Comparison of ENCODE assay signal across 8 cellular contexts in genomic region chr3:198079771-198080520, GRCh38.
A peak's percentile ranks its signal among the peaks of the same experiment; 100 is the strongest.
DNase-seq lines count a peak whose midpoint lies in the region; TF ChIP-seq lines count a peak whose summit lies in the region.

No MANE protein-coding gene starts in this region.

- intact Hi-C loops in PC-9 (cut with micrococcal nuclease; ENCODE audit: unreplicated experiment) = loop anchor here (1.0 to 2.0 kb wide), 2 partner anchors 8 to 173 kb away; no protein-coding TSS in a partner anchor

- H3K27me3 ChIP-seq in GM23248 (replicated peaks; ENCODE audit: insufficient read depth) = peaks cover 82% of the 10 kb centered on the region
- peaks cover 17% of the 10 kb centered on the region; the same call in 1 of the 2 replicates for H3K27me3 ChIP-seq in PC-9 (ENCODE audit: insufficient read depth, low read depth)
- peaks cover 69% of the 10 kb centered on the region for H3K27me3 ChIP-seq in iPS-15b (ENCODE audit: control insufficient read depth, insufficient read depth, low read length)

- POLR2A ChIA-PET in PC-9 (lab: Charles Lee; ENCODE audit: unreplicated experiment) = interaction anchor here (0.6 kb wide), 2 partner anchors 126 to 130 kb away, joined by 3 to 4 read pairs; partner anchors contain the start of gene RPL35A

- CTCF ChIA-PET in PC-9 (lab: Charles Lee) = interaction anchor here (0.6 to 1.5 kb wide), 9 partner anchors 8 to 174 kb away, joined by 3 to 12 read pairs (median 3); no protein-coding TSS in a partner anchor

- H3K9me2 ChIP-seq in GM23248 (ENCODE audit: insufficient read depth) = no peaks in the 10 kb centered on the region
- H3K9me2 ChIP-seq in PC-9 (ENCODE audit: insufficient read depth) = no peaks in the 10 kb centered on the region

- H4K20me1 ChIP-seq in GM23248 (ENCODE audit: insufficient read depth) = no peaks in the 10 kb centered on the region
- H4K20me1 ChIP-seq in PC-9 (ENCODE audit: insufficient read depth) = no peaks in the 10 kb centered on the region

- in situ Hi-C loops in GM23248 (cut with MboI) = no loop called here

- TF ChIP-seq CTCF in PC-9 (conservative IDR thresholded peaks at IDR 0.05) = no peak

- H2AFZ ChIP-seq in GM23248 = peak overlapping the region; percentile 74
- peak overlapping the region; percentile 86 for H2AFZ ChIP-seq in PC-9

- WGBS in GM23248 (ENCODE audit: low coverage in 1 of 2, low lambda C conversion rate in 2 of 2, missing lambda C conversion rate in 2 of 2), 2 experiments = 8 to 9% methylated on average over 31 to 42 of the region's 47 CpGs

- H3K79me2 ChIP-seq in GM23248 (ENCODE audit: insufficient read depth) (no peaks in the 10 kb centered on the region), PC-9 (ENCODE audit: low read depth) (no peaks in the 10 kb centered on the region)

- H3K36me3 ChIP-seq in GM23248 (ENCODE audit: low read depth) = no peaks in the 10 kb centered on the region
- no peaks in the 10 kb centered on the region for H3K36me3 ChIP-seq in PC-9 (ENCODE audit: low read depth)
- no peaks in the 10 kb centered on the region for H3K36me3 ChIP-seq in iPS-15b (ENCODE audit: control insufficient read depth, insufficient read depth, low read length)

- H3K4me1 ChIP-seq in GM23248 (ENCODE audit: insufficient read depth) = no peaks in the 10 kb centered on the region
- H3K4me1 ChIP-seq in PC-9 (replicated peaks; ENCODE audit: insufficient read depth) = 0 out of 2 replicates have a peak, but pooled peaks cover 7% of the 10 kb centered on the region
- H3K4me1 ChIP-seq in iPS-15b (ENCODE audit: control insufficient read depth, insufficient read depth, low read length) = no peaks in the 10 kb centered on the region

- no peaks in the 10 kb centered on the region for H3K9me3 ChIP-seq in GM23248 (ENCODE audit: low read depth)
- no peaks in the 10 kb centered on the region for H3K9me3 ChIP-seq in PC-9 (ENCODE audit: insufficient read depth, low read depth)
- no peaks in the 10 kb centered on the region for H3K9me3 ChIP-seq in iPS-15b (ENCODE audit: control insufficient read depth, insufficient read depth, low read length)

- H3K27ac ChIP-seq in GM23248 (no peak overlapping the region), PC-9 (no peak overlapping the region)

- H3K9ac ChIP-seq in GM23248 = no peak overlapping the region
- no peak overlapping the region for H3K9ac ChIP-seq in iPS-15b (ENCODE audit: low read depth, low read length)

- H3K4me2 ChIP-seq in GM23248 (ENCODE audit: unreplicated experiment) = peak overlapping the region; percentile 69
- peak overlapping the region; percentile 94 for H3K4me2 ChIP-seq in PC-9

- H3K4me3 ChIP-seq in GM23248 (peak overlapping the region; percentile 58), PC-9 (peak overlapping the region; percentile 59; the same call in 1 of the 2 replicates), iPS-15b (ENCODE audit: low read depth, low read length) (peak overlapping the region; percentile 59)

- H3F3A ChIP-seq in GM23248 (ENCODE audit: insufficient read depth) (no peaks in the 10 kb centered on the region), PC-9 (ENCODE audit: insufficient read depth, low read depth) (no peaks in the 10 kb centered on the region; the same call in 1 of the 2 replicates)

- no TSS peak for BruUV-seq in PC-9 (replicated peaks; lab: Mats Ljungman, UMichigan)

- peak; percentile 48 for DNase-seq in CD1c-positive myeloid dendritic cell (ENCODE audit: extremely low spot score)
- peak; percentile 18 for DNase-seq in GM23248
- peak; percentile 43 to 79 for DNase-seq in PC-9
- peak; percentile 9 for DNase-seq in amniotic epithelial cell (ENCODE audit: low read depth)
- peak; percentile 42 for DNase-seq in stimulated activated CD4-positive, alpha-beta T cell treated with anti-CD3 and anti-CD28 coated beads, Interleukin-12 subunit alpha, Interleukin-12 subunit beta, amount 100 ng/mL, for 4 hours
- no peak for DNase-seq in NCI-H774 (lab: John Stamatoyannopoulos, UW)
- DNase-seq in NCI-H1694 (lab: John Stamatoyannopoulos, UW) = no peak

Comparison
In these comparisons a context has a peak if more than half of its experiments do, and no peak if none do; other contexts are left out.
1. DNase-seq: peak in CD1c-positive myeloid dendritic cell (single experiment), GM23248 (single experiment), PC-9 (2 of 2), amniotic epithelial cell (single experiment) and stimulated activated CD4-positive, alpha-beta T cell treated with anti-CD3 and anti-CD28 coated beads, Interleukin-12 subunit alpha, Interleukin-12 subunit beta, amount 100 ng/mL, for 4 hours (single experiment); none in NCI-H774 (single experiment) and NCI-H1694 (single experiment).
2. Peak in every context shown above with its lines, with median percentiles within 50 percentile points of each other: H3K4me3 ChIP-seq.